ENCODE assay signal across 1 cellular context in the genomic region with DNA sequence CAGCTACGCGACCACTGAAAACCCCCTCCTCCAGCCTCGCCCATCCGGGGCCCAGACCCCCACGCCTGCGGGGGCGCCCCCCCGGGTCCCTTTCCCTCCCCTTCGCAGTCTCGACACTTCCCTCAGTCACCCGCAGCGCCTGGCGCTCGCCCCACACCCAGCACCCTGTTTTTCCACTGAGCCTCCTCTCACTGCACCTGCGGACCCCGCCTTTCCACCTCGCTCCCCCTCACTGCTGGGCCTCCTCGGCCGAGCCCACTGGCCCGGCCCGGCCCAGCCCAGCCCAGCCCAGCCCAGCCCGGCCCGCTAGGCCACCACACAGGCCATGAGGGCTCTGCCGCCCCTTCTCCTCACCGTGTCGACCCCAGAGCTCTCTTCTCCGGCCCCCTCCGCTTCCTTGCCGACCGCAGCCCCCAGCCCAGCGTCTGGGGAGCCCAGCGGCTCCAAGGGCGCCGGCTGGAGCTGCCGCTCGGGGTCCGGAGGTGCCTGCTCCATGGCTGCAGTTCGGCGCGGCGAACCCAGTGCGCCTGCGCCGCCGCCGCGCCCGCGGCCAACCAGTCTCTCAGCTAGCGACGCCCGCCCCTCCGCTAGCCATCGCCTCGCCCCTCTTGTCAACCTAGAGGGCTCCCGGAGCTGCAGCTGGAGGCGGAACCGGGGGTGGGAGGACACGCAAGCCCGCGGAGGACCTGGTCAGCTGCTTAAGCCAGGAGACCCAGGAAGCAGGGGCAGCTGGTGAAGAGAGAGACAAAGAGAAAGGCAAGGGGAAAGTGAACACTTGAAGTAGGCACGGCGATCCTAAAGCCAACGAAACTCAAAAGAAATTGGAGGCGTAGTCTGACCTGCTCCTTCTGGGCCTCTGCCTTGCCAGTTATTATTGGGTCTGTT.
TF ChIP-seq lines count a peak whose summit lies in the region.

Gene SNX4, minus strand, starts transcription at position 525 of the 885 bp plus-strand sequence. Its CDS starts 30 bp downstream, at position 495.

TF ChIP-seq in HepG2, 621 proteins besides CTCF, POLR2A, EP300 and RAD21 (continued from another document and continues in another):
- TF ChIP-seq ZNF570 (CRISPR knock-in tag; IDR thresholded peaks at IDR 0.05; ENCODE audit: borderline replicate concordance) (no peak), KLF6 (CRISPR knock-in tag; IDR thresholded peaks at IDR 0.05) (0 out of 2 replicates have a peak, but pooled peaks have one; percentile 37), HOXA5 (CRISPR knock-in tag; IDR thresholded peaks at IDR 0.05) (peak; percentile 65), KLF15 (CRISPR knock-in tag; IDR thresholded peaks at IDR 0.05; ENCODE audit: borderline replicate concordance) (no peak), ZBTB42 (CRISPR knock-in tag; IDR thresholded peaks at IDR 0.05) (no peak), ZSCAN21 (CRISPR knock-in tag; IDR thresholded peaks at IDR 0.05; ENCODE audit: borderline replicate concordance) (no peak), TFDP2 (CRISPR knock-in tag; IDR thresholded peaks at IDR 0.05) (peak; percentile 64), SSRP1 (CRISPR knock-in tag; IDR thresholded peaks at IDR 0.05) (no peak), ZNF761 (CRISPR knock-in tag; conservative IDR thresholded peaks at IDR 0.05) (no peak), ZNF382 (CRISPR knock-in tag; IDR thresholded peaks at IDR 0.05; ENCODE audit: borderline replicate concordance) (no peak), SPEN (CRISPR knock-in tag; IDR thresholded peaks at IDR 0.05; ENCODE audit: low read depth) (peak; percentile 64; the same call in 1 of the 2 replicates), PHF5A (CRISPR knock-in tag; IDR thresholded peaks at IDR 0.05; ENCODE audit: low read depth, unreplicated experiment) (no peak), ZNF430 (CRISPR knock-in tag; IDR thresholded peaks at IDR 0.05) (peak; percentile 85), ZNF331 (CRISPR knock-in tag; IDR thresholded peaks at IDR 0.05) (peak; percentile 44; the same call in 1 of the 2 replicates), ZNF598 (CRISPR knock-in tag; IDR thresholded peaks at IDR 0.05; ENCODE audit: borderline replicate concordance) (0 out of 2 replicates have a peak, but pooled peaks have one; percentile 10), ZKSCAN5 (CRISPR knock-in tag; IDR thresholded peaks at IDR 0.05) (no peak), ZSCAN22 (CRISPR knock-in tag; IDR thresholded peaks at IDR 0.05) (no peak), ZC3H4 (CRISPR knock-in tag; IDR thresholded peaks at IDR 0.05; ENCODE audit: borderline replicate concordance) (no peak), ZNF574 (CRISPR knock-in tag; IDR thresholded peaks at IDR 0.05) (peak; percentile 75), TAF1 (CRISPR knock-in tag; IDR thresholded peaks at IDR 0.05) (peak; percentile 75), TCF7 (IDR thresholded peaks at IDR 0.05; ENCODE audit: low read depth) (no peak), NRL (CRISPR knock-in tag; IDR thresholded peaks at IDR 0.05; ENCODE audit: borderline replicate concordance) (no peak), AKNA (CRISPR knock-in tag; IDR thresholded peaks at IDR 0.05; ENCODE audit: borderline replicate concordance) (no peak), ATF5 (CRISPR knock-in tag; IDR thresholded peaks at IDR 0.05; ENCODE audit: low read depth) (no peak), FOSL2 (CRISPR knock-in tag; IDR thresholded peaks at IDR 0.05) (no peak), NFE2L1 (CRISPR knock-in tag; IDR thresholded peaks at IDR 0.05; ENCODE audit: borderline replicate concordance) (0 out of 2 replicates have a peak, but pooled peaks have one; percentile 54), ZNF274 (CRISPR knock-in tag; IDR thresholded peaks at IDR 0.05) (peak; percentile 62; the same call in 1 of the 2 replicates), ZBTB1 (CRISPR knock-in tag; IDR thresholded peaks at IDR 0.05; ENCODE audit: borderline replicate concordance) (no peak), ZFP37 (CRISPR knock-in tag; IDR thresholded peaks at IDR 0.05; ENCODE audit: borderline replicate concordance) (no peak), GFI1 (CRISPR knock-in tag; IDR thresholded peaks at IDR 0.05; ENCODE audit: borderline replicate concordance) (0 out of 2 replicates have a peak, but pooled peaks have one; percentile 27), KDM2A (CRISPR knock-in tag; IDR thresholded peaks at IDR 0.05; ENCODE audit: borderline replicate concordance, low read depth) (peak; percentile 14; the same call in 1 of the 2 replicates), ZNF33B (CRISPR knock-in tag; IDR thresholded peaks at IDR 0.05) (no peak), MZF1 (CRISPR knock-in tag; IDR thresholded peaks at IDR 0.05; ENCODE audit: borderline replicate concordance) (no peak), MTA1 (CRISPR knock-in tag; IDR thresholded peaks at IDR 0.05; ENCODE audit: borderline replicate concordance) (peak; percentile 75; the same call in 1 of the 2 replicates), ZNF792 (CRISPR knock-in tag; IDR thresholded peaks at IDR 0.05) (no peak)
- TF ChIP-seq, protein P1, sequence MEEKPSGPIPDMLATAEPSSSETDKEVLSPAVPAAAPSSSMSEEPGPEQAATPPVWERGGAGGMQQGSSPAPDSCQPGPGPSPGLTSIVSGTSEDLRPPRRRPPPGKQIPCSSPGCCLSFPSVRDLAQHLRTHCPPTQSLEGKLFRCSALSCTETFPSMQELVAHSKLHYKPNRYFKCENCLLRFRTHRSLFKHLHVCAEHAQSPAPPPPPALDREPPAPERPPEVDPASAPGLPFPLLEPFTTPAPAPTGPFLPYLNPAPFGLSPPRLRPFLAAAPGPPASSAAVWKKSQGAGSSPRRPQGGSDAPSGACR (CRISPR knock-in tag; IDR thresholded peaks at IDR 0.05), result peak; percentile 93
- TF ChIP-seq, protein P2, sequence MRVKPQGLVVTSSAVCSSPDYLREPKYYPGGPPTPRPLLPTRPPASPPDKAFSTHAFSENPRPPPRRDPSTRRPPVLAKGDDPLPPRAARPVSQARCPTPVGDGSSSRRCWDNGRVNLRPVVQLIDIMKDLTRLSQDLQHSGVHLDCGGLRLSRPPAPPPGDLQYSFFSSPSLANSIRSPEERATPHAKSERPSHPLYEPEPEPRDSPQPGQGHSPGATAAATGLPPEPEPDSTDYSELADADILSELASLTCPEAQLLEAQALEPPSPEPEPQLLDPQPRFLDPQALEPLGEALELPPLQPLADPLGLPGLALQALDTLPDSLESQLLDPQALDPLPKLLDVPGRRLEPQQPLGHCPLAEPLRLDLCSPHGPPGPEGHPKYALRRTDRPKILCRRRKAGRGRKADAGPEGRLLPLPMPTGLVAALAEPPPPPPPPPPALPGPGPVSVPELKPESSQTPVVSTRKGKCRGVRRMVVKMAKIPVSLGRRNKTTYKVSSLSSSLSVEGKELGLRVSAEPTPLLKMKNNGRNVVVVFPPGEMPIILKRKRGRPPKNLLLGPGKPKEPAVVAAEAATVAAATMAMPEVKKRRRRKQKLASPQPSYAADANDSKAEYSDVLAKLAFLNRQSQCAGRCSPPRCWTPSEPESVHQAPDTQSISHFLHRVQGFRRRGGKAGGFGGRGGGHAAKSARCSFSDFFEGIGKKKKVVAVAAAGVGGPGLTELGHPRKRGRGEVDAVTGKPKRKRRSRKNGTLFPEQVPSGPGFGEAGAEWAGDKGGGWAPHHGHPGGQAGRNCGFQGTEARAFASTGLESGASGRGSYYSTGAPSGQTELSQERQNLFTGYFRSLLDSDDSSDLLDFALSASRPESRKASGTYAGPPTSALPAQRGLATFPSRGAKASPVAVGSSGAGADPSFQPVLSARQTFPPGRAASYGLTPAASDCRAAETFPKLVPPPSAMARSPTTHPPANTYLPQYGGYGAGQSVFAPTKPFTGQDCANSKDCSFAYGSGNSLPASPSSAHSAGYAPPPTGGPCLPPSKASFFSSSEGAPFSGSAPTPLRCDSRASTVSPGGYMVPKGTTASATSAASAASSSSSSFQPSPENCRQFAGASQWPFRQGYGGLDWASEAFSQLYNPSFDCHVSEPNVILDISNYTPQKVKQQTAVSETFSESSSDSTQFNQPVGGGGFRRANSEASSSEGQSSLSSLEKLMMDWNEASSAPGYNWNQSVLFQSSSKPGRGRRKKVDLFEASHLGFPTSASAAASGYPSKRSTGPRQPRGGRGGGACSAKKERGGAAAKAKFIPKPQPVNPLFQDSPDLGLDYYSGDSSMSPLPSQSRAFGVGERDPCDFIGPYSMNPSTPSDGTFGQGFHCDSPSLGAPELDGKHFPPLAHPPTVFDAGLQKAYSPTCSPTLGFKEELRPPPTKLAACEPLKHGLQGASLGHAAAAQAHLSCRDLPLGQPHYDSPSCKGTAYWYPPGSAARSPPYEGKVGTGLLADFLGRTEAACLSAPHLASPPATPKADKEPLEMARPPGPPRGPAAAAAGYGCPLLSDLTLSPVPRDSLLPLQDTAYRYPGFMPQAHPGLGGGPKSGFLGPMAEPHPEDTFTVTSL (CRISPR knock-in tag; IDR thresholded peaks at IDR 0.05; ENCODE audit: borderline replicate concordance), result no peak
